ENCODE assay signal across 1 cellular context in genomic region chr22:49863936-49864335, GRCh38.
TF ChIP-seq lines count a peak whose summit lies in the region.

No MANE protein-coding gene starts in this region.

TF ChIP-seq in WTC11, 78 proteins besides CTCF, POLR2A, EP300 and RAD21 (continued from another document):
- TF ChIP-seq, protein P1, sequence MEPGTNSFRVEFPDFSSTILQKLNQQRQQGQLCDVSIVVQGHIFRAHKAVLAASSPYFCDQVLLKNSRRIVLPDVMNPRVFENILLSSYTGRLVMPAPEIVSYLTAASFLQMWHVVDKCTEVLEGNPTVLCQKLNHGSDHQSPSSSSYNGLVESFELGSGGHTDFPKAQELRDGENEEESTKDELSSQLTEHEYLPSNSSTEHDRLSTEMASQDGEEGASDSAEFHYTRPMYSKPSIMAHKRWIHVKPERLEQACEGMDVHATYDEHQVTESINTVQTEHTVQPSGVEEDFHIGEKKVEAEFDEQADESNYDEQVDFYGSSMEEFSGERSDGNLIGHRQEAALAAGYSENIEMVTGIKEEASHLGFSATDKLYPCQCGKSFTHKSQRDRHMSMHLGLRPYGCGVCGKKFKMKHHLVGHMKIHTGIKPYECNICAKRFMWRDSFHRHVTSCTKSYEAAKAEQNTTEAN (CRISPR knock-in tag; IDR thresholded peaks at IDR 0.05), result no peak
